ENCODE assay signal across 1 cellular context in genomic region chr15:36880226-36880912, GRCh38.
TF ChIP-seq lines count a peak whose summit lies in the region.

No MANE protein-coding gene starts in this region.

TF ChIP-seq in GM23338, 12 proteins besides CTCF, POLR2A, EP300 and RAD21 (continued from another document):
- TF ChIP-seq REST (IDR thresholded peaks at IDR 0.05; ENCODE audit: unreplicated experiment), result no peak
